In genomic region chr3:98522538-98523281, GRCh38 we compare ENCODE assay signal across 8 cellular contexts. TPM values are rescaled to one million over a fixed set of nuclear protein-coding genes. Genes with fewer than 3 reads are reported as not detected.
DNase-seq lines count a peak whose midpoint lies in the region; ATAC-seq, FAIRE-seq and TF ChIP-seq lines count a peak whose summit lies in the region.

TSS of gene CLDND1 (minus strand) at chr3:98522902. CDS start at chr3:98521424, 1,478 bp downstream.

- POLR2A ChIA-PET in OCI-LY7 (lab: Charles Lee) = interaction anchor here (0.6 to 2.1 kb wide), 8 partner anchors 11 to 41 kb away, joined by 3 to 30 read pairs (median 6); partner anchors contain the start of gene GPR15
- POLR2A ChIA-PET in endothelial cell of umbilical vein (lab: Charles Lee) = no interaction called here

- H3K4me3 ChIP-seq in OCI-LY7 (ENCODE audit: low read depth, low read length, poor library complexity, severe bottlenecking) = peak within 1 kb of the TSS; percentile 83
- H3K4me3 ChIP-seq in endothelial cell of umbilical vein (replicated peaks in 1 of 3; ENCODE audit: insufficient read depth in 1 of 3, low read depth in 1 of 3, low read length in 3 of 3) = peak within 1 kb of the TSS; percentile 86 to 97 (median 94)

- no peak for FAIRE-seq in D721Med (lab: Jason Lieb, UNC)
- peak; percentile 88 for FAIRE-seq in endothelial cell of umbilical vein (lab: Jason Lieb, UNC)

- peak within 1 kb of the TSS; percentile 97 for H2AFZ ChIP-seq in OCI-LY7 (ENCODE audit: low read length)
- peak within 1 kb of the TSS; percentile 98 for H2AFZ ChIP-seq in endothelial cell of umbilical vein (ENCODE audit: low read depth, low read length)

- H3K79me2 ChIP-seq in OCI-LY7 (ENCODE audit: insufficient read depth, low read depth, low read length) (peaks cover 44% of the 10 kb centered on the region), endothelial cell of umbilical vein (ENCODE audit: control insufficient read depth, insufficient read depth, low read length) (peaks cover 27% of the 10 kb centered on the region)

- BruUV-seq in OCI-LY7 (replicated peaks; lab: Mats Ljungman, UMichigan) = no TSS peak
- no TSS peak for BruUV-seq in endothelial cell of umbilical vein (replicated peaks; lab: Mats Ljungman, UMichigan)

- peak; percentile 81 for TF ChIP-seq POLR2A in endothelial cell of umbilical vein (IDR thresholded peaks at IDR 0.05; ENCODE audit: low read depth, low read length)

- H3K4me1 ChIP-seq in OCI-LY7 (ENCODE audit: insufficient read depth, low read length, poor library complexity, severe bottlenecking) (peaks cover 29% of the 10 kb centered on the region), endothelial cell of umbilical vein (ENCODE audit: control insufficient read depth, extremely low read depth, insufficient read depth, low read length) (peaks cover 13% of the 10 kb centered on the region)

- H3K9me1 ChIP-seq in endothelial cell of umbilical vein (replicated peaks; ENCODE audit: control insufficient read depth, extremely low read depth, insufficient read depth, low read length) = no peaks in the 10 kb centered on the region

- no peaks in the 10 kb centered on the region for H3K9me2 ChIP-seq in OCI-LY7 (ENCODE audit: insufficient read depth, low read length)

- intact Hi-C loops in OCI-LY7 (cut with micrococcal nuclease; ENCODE audit: unreplicated experiment) (loop anchor here (2.0 kb wide), 2 partner anchors 40 to 50 kb away; no protein-coding TSS in a partner anchor), endothelial cell of umbilical vein (cut with micrococcal nuclease) (loop anchor here (5.0 to 10.0 kb wide), 3 partner anchors 50 to 758 kb away; partner anchors contain the start of gene ARL6)

- H3K9me3 ChIP-seq in OCI-LY7 (ENCODE audit: low read length) = no peaks in the 10 kb centered on the region
- H3K9me3 ChIP-seq in endothelial cell of umbilical vein (replicated peaks; ENCODE audit: control insufficient read depth, insufficient read depth, low read length) = no peaks in the 10 kb centered on the region

- dilution Hi-C loops in endothelial cell of umbilical vein (cut with MboI; ENCODE audit: extremely low pct_ligation_motif_present, low sequenced_read_pairs) = no loop called here

- DNase-seq in D721Med (ENCODE audit: insufficient read length, low spot score) = peak; percentile 42
- peak; percentile 95 for DNase-seq in HuH-7.5 (ENCODE audit: low spot score)
- DNase-seq in OCI-LY7 (ENCODE audit: low spot score) = peak; percentile 96
- peak; percentile 91 for DNase-seq in activated T-cell treated with anti-CD3 and anti-CD28 coated beads for 1 hour (ENCODE audit: low read depth)
- peak; percentile 98 for DNase-seq in endothelial cell of umbilical vein (ENCODE audit: low read depth, low spot score)
- DNase-seq in midbrain (lab: John Stamatoyannopoulos, UW) = peak; percentile 98
- peak; percentile 90 for DNase-seq in stimulated activated CD8-positive, alpha-beta memory T cell treated with anti-CD3 and anti-CD28 coated beads, Interleukin-2, amount 100 ng/mL, for 1 hour (ENCODE audit: low read depth in 2 of 2)

- peak within 1 kb of the TSS; percentile 97 for H3K9ac ChIP-seq in endothelial cell of umbilical vein (replicated peaks; ENCODE audit: extremely low read depth, insufficient read depth, low read length)

- H3K4me2 ChIP-seq in OCI-LY7 (ENCODE audit: low read length) (peak within 1 kb of the TSS; percentile 97), endothelial cell of umbilical vein (ENCODE audit: insufficient read depth, low read length) (peak within 1 kb of the TSS; percentile 99)

- H3K27ac ChIP-seq in OCI-LY7 (ENCODE audit: low read depth, low read length, poor library complexity, severe bottlenecking) = peak within 1 kb of the TSS; percentile 17
- H3K27ac ChIP-seq in endothelial cell of umbilical vein (ENCODE audit: insufficient read depth, low read depth, low read length) = peak within 1 kb of the TSS; percentile 94

- peak; percentile 88 for ATAC-seq in GM21526 (IDR thresholded peaks at IDR 0.05; ENCODE audit: low FRiP score, unreplicated experiment)

- TF ChIP-seq CTCF in D721Med (IDR thresholded peaks at IDR 0.05; ENCODE audit: insufficient read depth, missing control alignments) (no peak), OCI-LY7 (conservative IDR thresholded peaks at IDR 0.05; ENCODE audit: low read length) (no peak), endothelial cell of umbilical vein (IDR thresholded peaks at IDR 0.05; ENCODE audit: extremely low read depth in 1 of 2, insufficient read depth in 1 of 2, low read depth in 1 of 2, low read length in 2 of 2) (no peak)

- H3K27me3 ChIP-seq in endothelial cell of umbilical vein (ENCODE audit: control insufficient read depth in 2 of 2, insufficient read depth in 2 of 2, low read length in 2 of 2) = peaks cover 0 to 2% of the 10 kb centered on the region in 2 experiments

- CTCF ChIA-PET in OCI-LY7 (lab: Charles Lee; ENCODE audit: unreplicated experiment) = interaction anchor here (0.6 to 1.8 kb wide), 2 partner anchors 10 to 41 kb away, joined by 3 to 5 read pairs; no protein-coding TSS in a partner anchor
- CTCF ChIA-PET in endothelial cell of umbilical vein (lab: Charles Lee) = interaction anchor here (0.8 to 1.4 kb wide), 6 partner anchors 10 to 472 kb away, joined by 3 to 7 read pairs (median 4); no protein-coding TSS in a partner anchor

- H4K20me1 ChIP-seq in OCI-LY7 (ENCODE audit: insufficient read depth, low read length) (peaks cover 14% of the 10 kb centered on the region; the same call in 1 of the 2 replicates), endothelial cell of umbilical vein (replicated peaks; ENCODE audit: control insufficient read depth, extremely low read depth, insufficient read depth, low read length) (peaks cover 5% of the 10 kb centered on the region)

- H3K36me3 ChIP-seq in OCI-LY7 (ENCODE audit: insufficient read depth, low read length) (peaks cover 37% of the 10 kb centered on the region), endothelial cell of umbilical vein (ENCODE audit: control insufficient read depth in 2 of 2, extremely low read depth in 1 of 2, insufficient read depth in 2 of 2, low read length in 2 of 2) (peaks cover 0 to 9% of the 10 kb centered on the region in 2 experiments)

TF ChIP-seq in endothelial cell of umbilical vein, 7 proteins besides CTCF, POLR2A, EP300 and RAD21:
- TF ChIP-seq POLR2AphosphoS5 (IDR thresholded peaks at IDR 0.05; ENCODE audit: insufficient read depth, low read depth, low read length) = peak; percentile 81
- TF ChIP-seq JUN (IDR thresholded peaks at IDR 0.05; ENCODE audit: borderline replicate concordance, insufficient read depth, insufficient read length, low read depth) = no peak

RNA-seq across cellular contexts. Expression of gene CLDND1, which starts in this region (rescaled TPM):
- total RNA-seq in OCI-LY7 (2014; rRNA removed; shearing (Covaris generic)) = 70.7 and 78.0 TPM in 2 replicates
- 80.4 and 87.8 TPM in 2 replicates for total RNA-seq in OCI-LY7 (2022)
- total RNA-seq in endothelial cell of umbilical vein = 93.1 and 101 TPM in 2 replicates
- polyA plus RNA-seq in endothelial cell of umbilical vein = 200 and 214 TPM in 2 replicates
- 118 and 122 TPM in 2 replicates for polyA plus RNA-seq in endothelial cell of umbilical vein (2011; cell fraction: cytosol; rRNA removed)
- 206 and 274 TPM in 2 replicates for polyA plus RNA-seq in endothelial cell of umbilical vein (2011; cell fraction: nucleus; rRNA removed)
- polyA plus RNA-seq in endothelial cell of umbilical vein (2012) = 58.7 and 95.4 TPM in 2 replicates
- polyA minus RNA-seq in endothelial cell of umbilical vein = 229 and 249 TPM in 2 replicates
- 34.8 TPM for polyA minus RNA-seq in endothelial cell of umbilical vein (2011; cell fraction: cytosol; rRNA and poly(A)+ RNA removed)
- 114 and 169 TPM in 2 replicates for polyA minus RNA-seq in endothelial cell of umbilical vein (2011; cell fraction: nucleus; rRNA and poly(A)+ RNA removed)

Comparison
In these comparisons a context has a peak if more than half of its experiments do, and no peak if none do; other contexts are left out.
1. Peak in every context shown above with its lines: DNase-seq, ATAC-seq, H3K4me3 ChIP-seq and H3K27ac ChIP-seq.
2. DNase-seq: peak in every context shown above with its lines; median percentile 98 in endothelial cell of umbilical vein; 98 in midbrain; 96 in OCI-LY7; 95 in HuH-7.5; 91 in activated T-cell treated with anti-CD3 and anti-CD28 coated beads for 1 hour; 90 in stimulated activated CD8-positive, alpha-beta memory T cell treated with anti-CD3 and anti-CD28 coated beads, Interleukin-2, amount 100 ng/mL, for 1 hour; 42 in D721Med.